29 cellular contexts compared by ENCODE assay signal in genomic region chr17:70414275-70414674, GRCh38.
"Had no signal": no experiment of that assay in that cellular context is flagged by ENCODE, and none has a peak within 500 bp of the region (broad histone marks: within the 10 kb centered on the region; RNA-seq: fewer than 3 reads in every experiment).

No MANE protein-coding gene starts in this region.

- H3K27ac ChIP-seq: ascending aorta, coronary artery, dorsolateral prefrontal cortex had no signal

- H3K4me1 Mint-ChIP-seq: activated CD4-positive, alpha-beta T cell treated with anti-CD3 and anti-CD28 coated beads for 36 hours; activated CD4-positive, alpha-beta T cell treated with anti-CD3 and anti-CD28 coated beads, Interleukin-2, amount 10 ng/mL, durations not matched to agents 24 days and 14 days; activated naive CD4-positive, alpha-beta T cell treated with anti-CD3 and anti-CD28 coated beads, Interleukin-2, amount 10 ng/mL, durations not matched to agents 7 days and 5 days; activated naive CD8-positive, alpha-beta T cell treated with anti-CD3 and anti-CD28 coated beads, Interleukin-2, amount 10 ng/mL, durations not matched to agents 7 days and 5 days; brain; central memory CD8-positive, alpha-beta T cell; T-helper 17 cell had no signal

- H3K27me3 ChIP-seq: ascending aorta, dorsolateral prefrontal cortex had no signal

- ATAC-seq: activated CD4-positive, alpha-beta T cell treated with anti-CD3 and anti-CD28 coated beads for 36 hours; activated CD8-positive, alpha-beta T cell treated with anti-CD3 and anti-CD28 coated beads, Interleukin-2, amount 10 ng/mL, durations not matched to agents 7 days and 5 days; activated naive CD4-positive, alpha-beta T cell treated with anti-CD3 and anti-CD28 coated beads, Interleukin-2, amount 50 U/mL, for 72 hours; activated T-cell treated with anti-CD3 and anti-CD28 coated beads, Interleukin-2, amount 50 U/mL, for 72 hours; esophagus mucosa; T-helper 17 cell had no signal

- H3K9me3 ChIP-seq: ascending aorta had no signal

- H3K4me1 ChIP-seq: ascending aorta had no signal

- H3K36me3 ChIP-seq: ascending aorta had no signal

- H3K4me3 ChIP-seq: ascending aorta, coronary artery, dorsolateral prefrontal cortex had no signal

- H3K27me3 Mint-ChIP-seq: activated CD4-positive, alpha-beta memory T cell treated with anti-CD3 and anti-CD28 coated beads for 36 hours; activated CD4-positive, alpha-beta T cell treated with anti-CD3 and anti-CD28 coated beads for 36 hours; activated CD4-positive, alpha-beta T cell treated with anti-CD3 and anti-CD28 coated beads, Interleukin-2, amount 10 ng/mL, durations not matched to agents 24 days and 14 days; activated naive CD4-positive, alpha-beta T cell treated with anti-CD3 and anti-CD28 coated beads, Interleukin-2, amount 10 ng/mL, durations not matched to agents 7 days and 5 days; activated naive CD8-positive, alpha-beta T cell treated with anti-CD3 and anti-CD28 coated beads, Interleukin-2, amount 10 ng/mL, durations not matched to agents 7 days and 5 days; activated T-cell treated with anti-CD3 and anti-CD28 coated beads, Interleukin-2, amount 50 U/mL, for 24 hours; brain; central memory CD8-positive, alpha-beta T cell; dendritic cell treated with granulocyte-macrophage colony-stimulating factor and Interleukin-4, amounts not matched to agents 40 ng/mL and 50 ng/mL, for 4 days; T-helper 17 cell had no signal

- DNase-seq: activated CD4-positive, alpha-beta memory T cell treated with anti-CD3 and anti-CD28 coated beads for 36 hours; activated CD4-positive, alpha-beta T cell treated with anti-CD3 and anti-CD28 coated beads for 36 hours; activated CD4-positive, alpha-beta T cell treated with anti-CD3 and anti-CD28 coated beads, Interleukin-2, amount 10 ng/mL, durations not matched to agents 24 days and 14 days; activated CD4-positive, CD25-positive, alpha-beta regulatory T cell; activated CD4-positive, CD25-positive, alpha-beta regulatory T cell treated with anti-CD3 and anti-CD28 coated beads, Interleukin-2, amount 50 U/mL, for 72 hours; activated CD8-positive, alpha-beta memory T cell treated with anti-CD3 and anti-CD28 coated beads, Interleukin-2, amount 50 U/mL, for 48 hours; activated CD8-positive, alpha-beta T cell treated with anti-CD3 and anti-CD28 coated beads, Interleukin-2, amount 10 ng/mL, durations not matched to agents 7 days and 5 days; activated gamma-delta T cell; activated naive CD4-positive, alpha-beta T cell; activated naive CD4-positive, alpha-beta T cell treated with anti-CD3 and anti-CD28 coated beads, Interleukin-2, amount 10 ng/mL, durations not matched to agents 7 days and 5 days; activated naive CD8-positive, alpha-beta T cell treated with anti-CD3 and anti-CD28 coated beads, Interleukin-2, amount 10 ng/mL, durations not matched to agents 7 days and 5 days; activated T-cell treated with anti-CD3 and anti-CD28 coated beads for 4 hours; activated T-cell treated with anti-CD3 and anti-CD28 coated beads, Interleukin-2, amount 50 U/mL, for 24 hours; activated T-cell treated with anti-CD3 and anti-CD28 coated beads, Interleukin-2, amount 50 U/mL, for 72 hours; dorsolateral prefrontal cortex; effector memory CD4-positive, alpha-beta T cell; endodermal cell; foreskin fibroblast; head of caudate nucleus; T-helper 17 cell; T1000 had no signal

- H3K36me3 Mint-ChIP-seq: activated CD4-positive, alpha-beta memory T cell treated with anti-CD3 and anti-CD28 coated beads for 36 hours; activated naive CD4-positive, alpha-beta T cell treated with anti-CD3 and anti-CD28 coated beads, Interleukin-2, amount 10 ng/mL, durations not matched to agents 7 days and 5 days; activated naive CD4-positive, alpha-beta T cell treated with anti-CD3 and anti-CD28 coated beads, Interleukin-2, amount 50 U/mL, for 72 hours; activated naive CD8-positive, alpha-beta T cell treated with anti-CD3 and anti-CD28 coated beads, Interleukin-2, amount 10 ng/mL, durations not matched to agents 7 days and 5 days; brain had no signal

- H3K27ac Mint-ChIP-seq: activated CD4-positive, alpha-beta memory T cell treated with anti-CD3 and anti-CD28 coated beads for 36 hours; activated CD4-positive, alpha-beta T cell treated with anti-CD3 and anti-CD28 coated beads for 36 hours; activated CD4-positive, alpha-beta T cell treated with anti-CD3 and anti-CD28 coated beads, Interleukin-2, amount 10 ng/mL, durations not matched to agents 24 days and 14 days; activated CD8-positive, alpha-beta T cell treated with anti-CD3 and anti-CD28 coated beads, Interleukin-2, amount 10 ng/mL, durations not matched to agents 7 days and 5 days; activated naive CD4-positive, alpha-beta T cell treated with anti-CD3 and anti-CD28 coated beads, Interleukin-2, amount 10 ng/mL, durations not matched to agents 7 days and 5 days; activated naive CD4-positive, alpha-beta T cell treated with anti-CD3 and anti-CD28 coated beads, Interleukin-2, amount 50 U/mL, for 72 hours; activated naive CD8-positive, alpha-beta T cell treated with anti-CD3 and anti-CD28 coated beads, Interleukin-2, amount 10 ng/mL, durations not matched to agents 7 days and 5 days; activated T-cell treated with anti-CD3 and anti-CD28 coated beads, Interleukin-2, amount 50 U/mL, for 24 hours; activated T-cell treated with anti-CD3 and anti-CD28 coated beads, Interleukin-2, amount 50 U/mL, for 72 hours; brain; dendritic cell treated with granulocyte-macrophage colony-stimulating factor and Interleukin-4, amounts not matched to agents 40 ng/mL and 50 ng/mL, for 4 days; endodermal cell; T-helper 17 cell; T-helper 2 cell treated with Interferon-gamma antibody and Interleukin-4, amounts not matched to agents 5 μg/mL and 100 μg/mL, for 36 hours had no signal

- H3K9me3 Mint-ChIP-seq: activated CD4-positive, alpha-beta memory T cell treated with anti-CD3 and anti-CD28 coated beads for 36 hours; activated CD4-positive, alpha-beta T cell treated with anti-CD3 and anti-CD28 coated beads, Interleukin-2, amount 10 ng/mL, durations not matched to agents 24 days and 14 days; activated naive CD4-positive, alpha-beta T cell treated with anti-CD3 and anti-CD28 coated beads, Interleukin-2, amount 50 U/mL, for 72 hours; activated naive CD8-positive, alpha-beta T cell treated with anti-CD3 and anti-CD28 coated beads, Interleukin-2, amount 10 ng/mL, durations not matched to agents 7 days and 5 days; activated T-cell treated with anti-CD3 and anti-CD28 coated beads, Interleukin-2, amount 50 U/mL, for 24 hours; activated T-cell treated with anti-CD3 and anti-CD28 coated beads, Interleukin-2, amount 50 U/mL, for 72 hours; central memory CD8-positive, alpha-beta T cell; dendritic cell treated with granulocyte-macrophage colony-stimulating factor and Interleukin-4, amounts not matched to agents 40 ng/mL and 50 ng/mL, for 4 days; endodermal cell; T-helper 2 cell treated with Interferon-gamma antibody and Interleukin-4, amounts not matched to agents 5 μg/mL and 100 μg/mL, for 36 hours had no signal

- H3K4me3 Mint-ChIP-seq: activated CD4-positive, alpha-beta memory T cell treated with anti-CD3 and anti-CD28 coated beads for 36 hours; activated CD4-positive, alpha-beta T cell treated with anti-CD3 and anti-CD28 coated beads for 36 hours; activated CD4-positive, alpha-beta T cell treated with anti-CD3 and anti-CD28 coated beads, Interleukin-2, amount 10 ng/mL, durations not matched to agents 24 days and 14 days; activated CD8-positive, alpha-beta T cell treated with anti-CD3 and anti-CD28 coated beads, Interleukin-2, amount 10 ng/mL, durations not matched to agents 7 days and 5 days; activated naive CD4-positive, alpha-beta T cell treated with anti-CD3 and anti-CD28 coated beads, Interleukin-2, amount 10 ng/mL, durations not matched to agents 7 days and 5 days; activated naive CD8-positive, alpha-beta T cell treated with anti-CD3 and anti-CD28 coated beads, Interleukin-2, amount 10 ng/mL, durations not matched to agents 7 days and 5 days; activated T-cell treated with anti-CD3 and anti-CD28 coated beads, Interleukin-2, amount 50 U/mL, for 24 hours; activated T-cell treated with anti-CD3 and anti-CD28 coated beads, Interleukin-2, amount 50 U/mL, for 72 hours; central memory CD8-positive, alpha-beta T cell; dendritic cell treated with granulocyte-macrophage colony-stimulating factor and Interleukin-4, amounts not matched to agents 40 ng/mL and 50 ng/mL, for 4 days; endodermal cell; T-helper 17 cell; T-helper 2 cell treated with Interferon-gamma antibody and Interleukin-4, amounts not matched to agents 5 μg/mL and 100 μg/mL, for 36 hours had no signal
